In genomic region chr22:21845558-21846452, GRCh38 we compare ENCODE assay signal across 21 cellular contexts. TPM values are rescaled to one million over a fixed set of nuclear protein-coding genes. Genes with fewer than 3 reads are reported as not detected.
DNase-seq lines count a peak whose midpoint lies in the region; ATAC-seq and TF ChIP-seq lines count a peak whose summit lies in the region.
"Had no signal": no experiment of that assay in that cellular context is flagged by ENCODE, and none has a peak within 500 bp of the region (broad histone marks: within the 10 kb centered on the region; RNA-seq: fewer than 3 reads in every experiment).

No MANE protein-coding gene starts in this region.

- CTCF ChIA-PET in activated CD4-positive, alpha-beta T cell treated with anti-CD3 and anti-CD28 coated beads for 36 hours (lab: Charles Lee): interaction anchor here (0.7 kb wide), 1 partner anchor 818 kb away, joined by 3 read pairs; no protein-coding TSS in a partner anchor

- TF ChIP-seq CTCF in gastrocnemius medialis (IDR thresholded peaks at IDR 0.05 in 4 of 5, conservative IDR thresholded peaks at IDR 0.05 in 1 of 5) (no peak), foreskin keratinocyte (conservative IDR thresholded peaks at IDR 0.05) (no peak)

- H3K4me1 ChIP-seq in gastrocnemius medialis (peaks cover 34 to 59% of the 10 kb centered on the region in 2 donors), foreskin keratinocyte (peaks cover 18% of the 10 kb centered on the region)
- H3K4me1 ChIP-seq: HAP-1 had no signal

- peaks cover 54% of the 10 kb centered on the region for H3K4me1 Mint-ChIP-seq in activated CD4-positive, alpha-beta T cell treated with anti-CD3 and anti-CD28 coated beads for 36 hours

- peak overlapping the region; percentile 73 to 87 (median 80) for H3K27ac ChIP-seq in gastrocnemius medialis
- H3K27ac ChIP-seq in foreskin keratinocyte: no peak overlapping the region
- H3K27ac ChIP-seq: gastroesophageal sphincter had no signal

- H3K27ac Mint-ChIP-seq in activated CD4-positive, alpha-beta T cell treated with anti-CD3 and anti-CD28 coated beads for 36 hours: no peak overlapping the region
- H3K27ac Mint-ChIP-seq: activated CD4-positive, alpha-beta T cell treated with anti-CD3 and anti-CD28 coated beads, Interleukin-2, amount 10 ng/mL, durations not matched to agents 24 days and 14 days had no signal

- H3K4me3 Mint-ChIP-seq in activated CD4-positive, alpha-beta T cell treated with anti-CD3 and anti-CD28 coated beads for 36 hours: no peak overlapping the region
- H3K4me3 Mint-ChIP-seq: activated CD4-positive, alpha-beta T cell treated with anti-CD3 and anti-CD28 coated beads, Interleukin-2, amount 10 ng/mL, durations not matched to agents 24 days and 14 days had no signal

- H3K36me3 Mint-ChIP-seq in activated CD4-positive, alpha-beta T cell treated with anti-CD3 and anti-CD28 coated beads for 36 hours (ENCODE audit: low read depth): peaks cover 23% of the 10 kb centered on the region

- intact Hi-C loops in activated CD4-positive, alpha-beta T cell treated with anti-CD3 and anti-CD28 coated beads for 36 hours (cut with DNase I, micrococcal nuclease): no loop called here
- intact Hi-C loops in Right ventricle myocardium superior (cut with DNase I) (no loop called here), gastrocnemius medialis (cut with DNase I; ENCODE audit: low total_unique reads) (no loop called here)

- in situ Hi-C loops in gastrocnemius medialis (cut with MboI; ENCODE audit: low sequenced_read_pairs in 4 of 4): loop anchor here in 1 of 4 donors (25.0 kb wide), 1 partner anchor 109 kb away; the partner anchor contains the start of gene YPEL1

- POLR2A ChIA-PET in activated CD4-positive, alpha-beta T cell treated with anti-CD3 and anti-CD28 coated beads for 36 hours (lab: Charles Lee): interaction anchor here (0.8 kb wide), 1 partner anchor 21 kb away, joined by 5 read pairs; no protein-coding TSS in a partner anchor

- H3K9me3 Mint-ChIP-seq in activated CD4-positive, alpha-beta T cell treated with anti-CD3 and anti-CD28 coated beads for 36 hours (ENCODE audit: low read depth): peaks cover 1% of the 10 kb centered on the region
- H3K9me3 Mint-ChIP-seq: activated CD4-positive, alpha-beta T cell treated with anti-CD3 and anti-CD28 coated beads, Interleukin-2, amount 10 ng/mL, durations not matched to agents 24 days and 14 days had no signal

- H3K27me3 ChIP-seq in gastrocnemius medialis: no peaks in the 10 kb centered on the region
- H3K27me3 ChIP-seq in foreskin keratinocyte: no peaks in the 10 kb centered on the region
- H3K27me3 ChIP-seq: gastroesophageal sphincter, upper lobe of left lung had no signal

- H3K27me3 Mint-ChIP-seq in activated CD4-positive, alpha-beta T cell treated with anti-CD3 and anti-CD28 coated beads for 36 hours: no peaks in the 10 kb centered on the region
- H3K27me3 Mint-ChIP-seq: activated CD4-positive, alpha-beta T cell treated with anti-CD3 and anti-CD28 coated beads, Interleukin-2, amount 10 ng/mL, durations not matched to agents 24 days and 14 days had no signal

- no peaks in the 10 kb centered on the region for H3K36me3 ChIP-seq in gastrocnemius medialis
- H3K36me3 ChIP-seq: gastroesophageal sphincter, upper lobe of left lung had no signal

- DNase-seq in activated CD4-positive, alpha-beta T cell treated with anti-CD3 and anti-CD28 coated beads for 36 hours: no peak
- no peak for DNase-seq in activated CD4-positive, alpha-beta T cell treated with anti-CD3 and anti-CD28 coated beads for 1 hour
- peak; percentile 59 to 79 for DNase-seq in NCI-H524 (lab: John Stamatoyannopoulos, UW)
- no peak for DNase-seq in Right ventricle myocardium superior
- DNase-seq in gastrocnemius medialis: no peak
- DNase-seq in foreskin keratinocyte: no peak
- DNase-seq in NCI-H526 treated with DMSO at 0.1 percent for 48 hours (lab: John Stamatoyannopoulos, UW): no peak
- no peak for DNase-seq in HuH-7.5 (ENCODE audit: low spot score)
- DNase-seq: 8988T; activated CD4-positive, alpha-beta T cell treated with anti-CD3 and anti-CD28 coated beads, Interleukin-2, amount 10 ng/mL, durations not matched to agents 24 days and 14 days; activated gamma-delta T cell; Calu3; central memory CD4-positive, alpha-beta T cell; effector CD4-positive, alpha-beta T cell; Kasumi-1; NCI-H1048; NCI-H526; SHP77 had no signal

- ATAC-seq in activated CD4-positive, alpha-beta T cell treated with anti-CD3 and anti-CD28 coated beads for 36 hours: peak; percentile 42
- ATAC-seq in Right ventricle myocardium superior (ENCODE audit: poor library complexity) (peak; percentile 14), gastrocnemius medialis (peak; percentile 78 to 84), foreskin keratinocyte (no peak)
- ATAC-seq: gastroesophageal sphincter had no signal

- H3K9me3 ChIP-seq in gastrocnemius medialis: no peaks in the 10 kb centered on the region
- H3K9me3 ChIP-seq: gastroesophageal sphincter, HAP-1, upper lobe of left lung had no signal

- no peak overlapping the region for H3K4me3 ChIP-seq in gastrocnemius medialis
- H3K4me3 ChIP-seq: gastroesophageal sphincter, HAP-1, upper lobe of left lung had no signal

- no peak for TF ChIP-seq POLR2A in gastrocnemius medialis (IDR thresholded peaks at IDR 0.05)

RNA-seq across cellular contexts. Expression of gene MAPK1, which starts 21.6 kb away (rescaled TPM):
- total RNA-seq in activated CD4-positive, alpha-beta T cell treated with anti-CD3 and anti-CD28 coated beads for 36 hours: 100 to 1,000 TPM in 1 of 2 experiments, 10 to 100 TPM in 1; 91.9 to 108 TPM
- total RNA-seq in Right ventricle myocardium superior (75.2 TPM), gastrocnemius medialis (10 to 100 TPM; 39.8 to 79.5 (median 57.2) TPM), foreskin keratinocyte (112 and 117 TPM in 2 replicates)
- polyA plus RNA-seq in foreskin keratinocyte: 20.7 and 25.5 TPM in 2 replicates

Comparison
In these comparisons a context has a peak if more than half of its experiments do, and no peak if none do; other contexts are left out.
1. DNase-seq: peak in NCI-H524 (2 of 2); none in activated CD4-positive, alpha-beta T cell treated with anti-CD3 and anti-CD28 coated beads for 36 hours (single experiment), activated CD4-positive, alpha-beta T cell treated with anti-CD3 and anti-CD28 coated beads for 1 hour (single experiment), Right ventricle myocardium superior (single experiment), gastrocnemius medialis (0 of 2), foreskin keratinocyte (0 of 2), NCI-H526 treated with DMSO at 0.1 percent for 48 hours (single experiment) and HuH-7.5 (single experiment).